Comparison of ENCODE assay signal across 1 cellular context in genomic region chr11:82988936-82989627, GRCh38.
A peak's percentile ranks its signal among the peaks of the same experiment; 100 is the strongest.
TF ChIP-seq lines count a peak whose summit lies in the region.

No MANE protein-coding gene starts in this region.

TF ChIP-seq in HepG2, 621 proteins besides CTCF, POLR2A, EP300 and RAD21 (continued from another document and continues in another):
- TF ChIP-seq, protein P1, sequence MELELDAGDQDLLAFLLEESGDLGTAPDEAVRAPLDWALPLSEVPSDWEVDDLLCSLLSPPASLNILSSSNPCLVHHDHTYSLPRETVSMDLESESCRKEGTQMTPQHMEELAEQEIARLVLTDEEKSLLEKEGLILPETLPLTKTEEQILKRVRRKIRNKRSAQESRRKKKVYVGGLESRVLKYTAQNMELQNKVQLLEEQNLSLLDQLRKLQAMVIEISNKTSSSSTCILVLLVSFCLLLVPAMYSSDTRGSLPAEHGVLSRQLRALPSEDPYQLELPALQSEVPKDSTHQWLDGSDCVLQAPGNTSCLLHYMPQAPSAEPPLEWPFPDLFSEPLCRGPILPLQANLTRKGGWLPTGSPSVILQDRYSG (CRISPR knock-in tag; IDR thresholded peaks at IDR 0.05) = no peak
- TF ChIP-seq TBL1XR1 (IDR thresholded peaks at IDR 0.05; ENCODE audit: borderline replicate concordance, low read length, partially characterized antibody) (no peak), ZNF841 (CRISPR knock-in tag; IDR thresholded peaks at IDR 0.05; ENCODE audit: borderline replicate concordance) (no peak), SRF (IDR thresholded peaks at IDR 0.05; ENCODE audit: low read depth, low read length) (no peak), ZNF772 (CRISPR knock-in tag; IDR thresholded peaks at IDR 0.05) (no peak), KLF11 (CRISPR knock-in tag; IDR thresholded peaks at IDR 0.05) (0 out of 2 replicates have a peak, but pooled peaks have one; percentile 19), KAT2B (IDR thresholded peaks at IDR 0.05; ENCODE audit: borderline replicate concordance, low read depth, low read length) (no peak), ZNF776 (CRISPR knock-in tag; IDR thresholded peaks at IDR 0.05) (no peak), ZNF18 (CRISPR knock-in tag; IDR thresholded peaks at IDR 0.05; ENCODE audit: insufficient replicate concordance) (no peak), MBNL3 (CRISPR knock-in tag; conservative IDR thresholded peaks at IDR 0.05) (no peak), ZFP62 (CRISPR knock-in tag; IDR thresholded peaks at IDR 0.05) (no peak), HNF4G (IDR thresholded peaks at IDR 0.05; ENCODE audit: borderline replicate concordance, low read depth, low read length) (peak; percentile 78), HNF4G (CRISPR knock-in tag; IDR thresholded peaks at IDR 0.05; ENCODE audit: borderline replicate concordance, low read depth) (no peak), GLI4 (CRISPR knock-in tag; IDR thresholded peaks at IDR 0.05; ENCODE audit: borderline replicate concordance) (no peak), SSRP1 (CRISPR knock-in tag; IDR thresholded peaks at IDR 0.05) (no peak), HHEX (CRISPR knock-in tag; IDR thresholded peaks at IDR 0.05) (no peak), SNAPC5 (CRISPR knock-in tag; IDR thresholded peaks at IDR 0.05; ENCODE audit: borderline replicate concordance) (no peak), FOXA3 (CRISPR knock-in tag; IDR thresholded peaks at IDR 0.05) (peak; percentile 74), ZNF543 (CRISPR knock-in tag; IDR thresholded peaks at IDR 0.05) (0 out of 2 replicates have a peak, but pooled peaks have one; percentile 61), PHF8 (CRISPR knock-in tag; IDR thresholded peaks at IDR 0.05) (peak; percentile 27; the same call in 1 of the 2 replicates), IKZF1 (IDR thresholded peaks at IDR 0.05) (no peak), ZNF24 (IDR thresholded peaks at IDR 0.05) (0 out of 2 replicates have a peak, but pooled peaks have one; percentile 20), HMG20B (CRISPR knock-in tag; conservative IDR thresholded peaks at IDR 0.05) (no peak), PAXIP1 (CRISPR knock-in tag; conservative IDR thresholded peaks at IDR 0.05) (peak; percentile 94), EEA1 (CRISPR knock-in tag; IDR thresholded peaks at IDR 0.05; ENCODE audit: borderline replicate concordance) (no peak), ZNF615 (CRISPR knock-in tag; IDR thresholded peaks at IDR 0.05; ENCODE audit: borderline replicate concordance) (no peak), ZNF136 (CRISPR knock-in tag; IDR thresholded peaks at IDR 0.05; ENCODE audit: low read depth) (no peak), ZNF446 (CRISPR knock-in tag; IDR thresholded peaks at IDR 0.05) (no peak), REXO4 (CRISPR knock-in tag; IDR thresholded peaks at IDR 0.05; ENCODE audit: borderline replicate concordance) (no peak), CENPX (CRISPR knock-in tag; IDR thresholded peaks at IDR 0.05) (no peak), ZNF646 (CRISPR knock-in tag; IDR thresholded peaks at IDR 0.05) (no peak), ZNF576 (CRISPR knock-in tag; IDR thresholded peaks at IDR 0.05) (no peak), GATAD1 (CRISPR knock-in tag; IDR thresholded peaks at IDR 0.05) (no peak), BORCS8-MEF2B (CRISPR knock-in tag; IDR thresholded peaks at IDR 0.05) (no peak), ZNF766 (CRISPR knock-in tag; IDR thresholded peaks at IDR 0.05; ENCODE audit: borderline replicate concordance) (no peak)
- TF ChIP-seq, protein P2, sequence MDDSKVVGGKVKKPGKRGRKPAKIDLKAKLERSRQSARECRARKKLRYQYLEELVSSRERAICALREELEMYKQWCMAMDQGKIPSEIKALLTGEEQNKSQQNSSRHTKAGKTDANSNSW (CRISPR knock-in tag; IDR thresholded peaks at IDR 0.05; ENCODE audit: borderline replicate concordance) = no peak
- TF ChIP-seq, protein P3, sequence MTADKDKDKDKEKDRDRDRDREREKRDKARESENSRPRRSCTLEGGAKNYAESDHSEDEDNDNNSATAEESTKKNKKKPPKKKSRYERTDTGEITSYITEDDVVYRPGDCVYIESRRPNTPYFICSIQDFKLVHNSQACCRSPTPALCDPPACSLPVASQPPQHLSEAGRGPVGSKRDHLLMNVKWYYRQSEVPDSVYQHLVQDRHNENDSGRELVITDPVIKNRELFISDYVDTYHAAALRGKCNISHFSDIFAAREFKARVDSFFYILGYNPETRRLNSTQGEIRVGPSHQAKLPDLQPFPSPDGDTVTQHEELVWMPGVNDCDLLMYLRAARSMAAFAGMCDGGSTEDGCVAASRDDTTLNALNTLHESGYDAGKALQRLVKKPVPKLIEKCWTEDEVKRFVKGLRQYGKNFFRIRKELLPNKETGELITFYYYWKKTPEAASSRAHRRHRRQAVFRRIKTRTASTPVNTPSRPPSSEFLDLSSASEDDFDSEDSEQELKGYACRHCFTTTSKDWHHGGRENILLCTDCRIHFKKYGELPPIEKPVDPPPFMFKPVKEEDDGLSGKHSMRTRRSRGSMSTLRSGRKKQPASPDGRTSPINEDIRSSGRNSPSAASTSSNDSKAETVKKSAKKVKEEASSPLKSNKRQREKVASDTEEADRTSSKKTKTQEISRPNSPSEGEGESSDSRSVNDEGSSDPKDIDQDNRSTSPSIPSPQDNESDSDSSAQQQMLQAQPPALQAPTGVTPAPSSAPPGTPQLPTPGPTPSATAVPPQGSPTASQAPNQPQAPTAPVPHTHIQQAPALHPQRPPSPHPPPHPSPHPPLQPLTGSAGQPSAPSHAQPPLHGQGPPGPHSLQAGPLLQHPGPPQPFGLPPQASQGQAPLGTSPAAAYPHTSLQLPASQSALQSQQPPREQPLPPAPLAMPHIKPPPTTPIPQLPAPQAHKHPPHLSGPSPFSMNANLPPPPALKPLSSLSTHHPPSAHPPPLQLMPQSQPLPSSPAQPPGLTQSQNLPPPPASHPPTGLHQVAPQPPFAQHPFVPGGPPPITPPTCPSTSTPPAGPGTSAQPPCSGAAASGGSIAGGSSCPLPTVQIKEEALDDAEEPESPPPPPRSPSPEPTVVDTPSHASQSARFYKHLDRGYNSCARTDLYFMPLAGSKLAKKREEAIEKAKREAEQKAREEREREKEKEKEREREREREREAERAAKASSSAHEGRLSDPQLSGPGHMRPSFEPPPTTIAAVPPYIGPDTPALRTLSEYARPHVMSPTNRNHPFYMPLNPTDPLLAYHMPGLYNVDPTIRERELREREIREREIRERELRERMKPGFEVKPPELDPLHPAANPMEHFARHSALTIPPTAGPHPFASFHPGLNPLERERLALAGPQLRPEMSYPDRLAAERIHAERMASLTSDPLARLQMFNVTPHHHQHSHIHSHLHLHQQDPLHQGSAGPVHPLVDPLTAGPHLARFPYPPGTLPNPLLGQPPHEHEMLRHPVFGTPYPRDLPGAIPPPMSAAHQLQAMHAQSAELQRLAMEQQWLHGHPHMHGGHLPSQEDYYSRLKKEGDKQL (CRISPR knock-in tag; IDR thresholded peaks at IDR 0.05; ENCODE audit: low read depth) = 0 out of 2 replicates have a peak, but pooled peaks have one; percentile 35
- TF ChIP-seq, protein P4, sequence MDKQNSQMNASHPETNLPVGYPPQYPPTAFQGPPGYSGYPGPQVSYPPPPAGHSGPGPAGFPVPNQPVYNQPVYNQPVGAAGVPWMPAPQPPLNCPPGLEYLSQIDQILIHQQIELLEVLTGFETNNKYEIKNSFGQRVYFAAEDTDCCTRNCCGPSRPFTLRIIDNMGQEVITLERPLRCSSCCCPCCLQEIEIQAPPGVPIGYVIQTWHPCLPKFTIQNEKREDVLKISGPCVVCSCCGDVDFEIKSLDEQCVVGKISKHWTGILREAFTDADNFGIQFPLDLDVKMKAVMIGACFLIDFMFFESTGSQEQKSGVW (CRISPR knock-in tag; IDR thresholded peaks at IDR 0.05; ENCODE audit: borderline replicate concordance) = no peak
- TF ChIP-seq, protein P5, sequence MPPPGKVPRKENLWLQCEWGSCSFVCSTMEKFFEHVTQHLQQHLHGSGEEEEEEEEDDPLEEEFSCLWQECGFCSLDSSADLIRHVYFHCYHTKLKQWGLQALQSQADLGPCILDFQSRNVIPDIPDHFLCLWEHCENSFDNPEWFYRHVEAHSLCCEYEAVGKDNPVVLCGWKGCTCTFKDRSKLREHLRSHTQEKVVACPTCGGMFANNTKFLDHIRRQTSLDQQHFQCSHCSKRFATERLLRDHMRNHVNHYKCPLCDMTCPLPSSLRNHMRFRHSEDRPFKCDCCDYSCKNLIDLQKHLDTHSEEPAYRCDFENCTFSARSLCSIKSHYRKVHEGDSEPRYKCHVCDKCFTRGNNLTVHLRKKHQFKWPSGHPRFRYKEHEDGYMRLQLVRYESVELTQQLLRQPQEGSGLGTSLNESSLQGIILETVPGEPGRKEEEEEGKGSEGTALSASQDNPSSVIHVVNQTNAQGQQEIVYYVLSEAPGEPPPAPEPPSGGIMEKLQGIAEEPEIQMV (CRISPR knock-in tag; IDR thresholded peaks at IDR 0.05; ENCODE audit: low read depth) = peak; percentile 40; the same call in 1 of the 2 replicates
- TF ChIP-seq, protein P6, sequence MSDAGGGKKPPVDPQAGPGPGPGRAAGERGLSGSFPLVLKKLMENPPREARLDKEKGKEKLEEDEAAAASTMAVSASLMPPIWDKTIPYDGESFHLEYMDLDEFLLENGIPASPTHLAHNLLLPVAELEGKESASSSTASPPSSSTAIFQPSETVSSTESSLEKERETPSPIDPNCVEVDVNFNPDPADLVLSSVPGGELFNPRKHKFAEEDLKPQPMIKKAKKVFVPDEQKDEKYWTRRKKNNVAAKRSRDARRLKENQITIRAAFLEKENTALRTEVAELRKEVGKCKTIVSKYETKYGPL (CRISPR knock-in tag; IDR thresholded peaks at IDR 0.05) = no peak
